Comparison of ENCODE assay signal across 1 cellular context in genomic region chr19:3842948-3843347, GRCh38.
TF ChIP-seq lines count a peak whose summit lies in the region.

No MANE protein-coding gene starts in this region.

TF ChIP-seq in K562, 482 proteins besides CTCF, POLR2A, EP300 and RAD21 (continued from another document):
- TF ChIP-seq ZNF592 (IDR thresholded peaks at IDR 0.05) (peak; percentile 82), KDM1A (IDR thresholded peaks at IDR 0.05) (0 out of 4 replicates have a peak, but pooled peaks of 1 of the 2 experiments have one; percentile 9), ATF3 (IDR thresholded peaks at IDR 0.05) (0 out of 2 replicates have a peak, but pooled peaks have one; percentile 9), ATF3 (CRISPR knock-in tag; conservative IDR thresholded peaks at IDR 0.05) (no peak), EP400 (IDR thresholded peaks at IDR 0.05) (peak; percentile 47; the same call in 1 of the 2 replicates), NELFE (IDR thresholded peaks at IDR 0.05; ENCODE audit: insufficient read depth, insufficient read length) (no peak), NR2C2 (CRISPR knock-in tag; IDR thresholded peaks at IDR 0.05) (no peak), NR2C2 (tag; IDR thresholded peaks at IDR 0.05) (peak; percentile 52), MAFF (IDR thresholded peaks at IDR 0.05; ENCODE audit: low read length) (peak; percentile 99), HEY1 (CRISPR knock-in tag; IDR thresholded peaks at IDR 0.05; ENCODE audit: borderline replicate concordance) (no peak), TRIM24 (IDR thresholded peaks at IDR 0.05) (0 out of 4 replicates have a peak, but pooled peaks of 1 of the 2 experiments have one; percentile 27), EHMT2 (IDR thresholded peaks at IDR 0.05) (0 out of 2 replicates have a peak, but pooled peaks have one; percentile 11), HDGF (IDR thresholded peaks at IDR 0.05) (no peak), ARID3A (IDR thresholded peaks at IDR 0.05; ENCODE audit: borderline replicate concordance, low read depth, low read length) (no peak), LEF1 (IDR thresholded peaks at IDR 0.05) (0 out of 2 replicates have a peak, but pooled peaks have one; percentile 16), CUX1 (CRISPR knock-in tag; IDR thresholded peaks at IDR 0.05) (0 out of 2 replicates have a peak, but pooled peaks have one; percentile 45), SMAD4 (CRISPR knock-in tag; conservative IDR thresholded peaks at IDR 0.05) (no peak), DMBX1 (CRISPR knock-in tag; IDR thresholded peaks at IDR 0.05; ENCODE audit: borderline replicate concordance) (no peak), ARID1B (IDR thresholded peaks at IDR 0.05) (peak; percentile 58; the same call in 1 of the 2 replicates), ARHGAP35 (IDR thresholded peaks at IDR 0.05; ENCODE audit: partially characterized antibody) (no peak), NFRKB (IDR thresholded peaks at IDR 0.05; ENCODE audit: low read depth) (0 out of 2 replicates have a peak, but pooled peaks have one; percentile 38)
TF ChIP-seq in K562: peak in this region for 33.
